ENCODE assay signal across 17 cellular contexts in genomic region chr6:40743226-40743625, GRCh38.
"Had no signal": no experiment of that assay in that cellular context is flagged by ENCODE, and none has a peak within 500 bp of the region (broad histone marks: within the 10 kb centered on the region; RNA-seq: fewer than 3 reads in every experiment).

No MANE protein-coding gene starts in this region.

- H3K27ac ChIP-seq: colonic mucosa, heart left ventricle, suprapubic skin, upper lobe of right lung, VCaP had no signal

- H3K36me3 ChIP-seq: colonic mucosa, heart left ventricle, suprapubic skin, upper lobe of right lung had no signal

- H3K4me3 ChIP-seq: colonic mucosa, heart left ventricle, suprapubic skin, upper lobe of right lung had no signal

- H3K4me1 ChIP-seq: colonic mucosa, heart left ventricle, suprapubic skin, upper lobe of right lung had no signal

- H3K27me3 ChIP-seq: colonic mucosa, upper lobe of right lung had no signal

- ATAC-seq: activated T-helper 17 cell treated with anti-CD3 and anti-CD28 coated beads, Interleukin-2, amount 50 U/mL, for 72 hours; heart left ventricle; left ventricle myocardium superior; stimulated activated naive CD8-positive, alpha-beta T cell treated with anti-CD3 and anti-CD28 coated beads, Interleukin-15, Interleukin-2, amounts not matched to agents 100 U/mL and 50 U/mL, for 24 hours; upper lobe of right lung had no signal

- DNase-seq: activated CD4-positive, alpha-beta T cell treated with anti-CD3 and anti-CD28 coated beads for 4 hours; activated naive CD4-positive, alpha-beta T cell treated with anti-CD3 and anti-CD28 coated beads, Interleukin-2, amount 50 U/mL, for 16 hours; caudate nucleus; colonic mucosa; effector CD4-positive, alpha-beta T cell; heart left ventricle; kidney; left ventricle myocardium superior; mesenchymal stem cell; nephron progenitor cell; stimulated activated CD4-positive, alpha-beta T cell treated with anti-CD3 and anti-CD28 coated beads, Interleukin-4, amount 100 ng/mL, for 1 hour; stimulated activated CD8-positive, alpha-beta memory T cell treated with anti-CD3 and anti-CD28 coated beads, Interleukin-4, amount 100 ng/mL, for 48 hours; stimulated activated naive CD8-positive, alpha-beta T cell treated with anti-CD3 and anti-CD28 coated beads, Interleukin-15, Interleukin-2, amounts not matched to agents 100 U/mL and 50 U/mL, for 24 hours; upper lobe of right lung had no signal

- H3K9me3 ChIP-seq: colonic mucosa, heart left ventricle, suprapubic skin, upper lobe of right lung had no signal
